ENCODE assay signal across 22 cellular contexts in genomic region chr1:32926562-32926961, GRCh38. TPM values are rescaled to one million over a fixed set of nuclear protein-coding genes. Genes with fewer than 3 reads are reported as not detected.
A peak's percentile ranks its signal among the peaks of the same experiment; 100 is the strongest.
DNase-seq lines count a peak whose midpoint lies in the region; ATAC-seq and TF ChIP-seq lines count a peak whose summit lies in the region.
"Had no signal": no experiment of that assay in that cellular context is flagged by ENCODE, and none has a peak within 500 bp of the region (broad histone marks: within the 10 kb centered on the region; RNA-seq: fewer than 3 reads in every experiment).

No MANE protein-coding gene starts in this region.

- no peaks in the 10 kb centered on the region for H3K9me3 Mint-ChIP-seq in WTC11
- H3K9me3 Mint-ChIP-seq: CD8-positive, alpha-beta memory T cell had no signal

- ATAC-seq in WTC11 (no peak), left lung (peak; percentile 68)
- ATAC-seq: SK-N-SH treated with all-trans-retinoic acid at 6 μM for 48 hours had no signal

- 0 out of 2 replicates have a peak overlapping the region, but pooled peaks have one; percentile 62 for H3K4me3 ChIP-seq in HUES48 (ENCODE audit: low read depth, low read length)
- no peak overlapping the region for H3K4me3 ChIP-seq in left lung
- H3K4me3 ChIP-seq in ovary = no peak overlapping the region
- no peak overlapping the region for H3K4me3 ChIP-seq in colonic mucosa
- H3K4me3 ChIP-seq: PC-9 had no signal

- no peak overlapping the region for H3K27ac Mint-ChIP-seq in WTC11
- H3K27ac Mint-ChIP-seq: CD8-positive, alpha-beta memory T cell had no signal

- DNase-seq in WTC11 (ENCODE audit: low spot score) (no peak), left lung (no peak), T-helper 9 cell (no peak), ovary (no peak), colonic mucosa (no peak), medulla oblongata (ENCODE audit: extremely low spot score) (no peak)
- DNase-seq: C1 segment of cervical spinal cord; CD8-positive, alpha-beta memory T cell; DMS79; HCEC 1CT; NCI-H1417; NCI-H187; NCI-H2107; NCI-H524; NCI-H82; PC-9; SIG-M5 had no signal

- H3K27ac ChIP-seq in HUES48 (ENCODE audit: low read depth, low read length) (no peak overlapping the region), left lung (no peak overlapping the region), ovary (no peak overlapping the region), colonic mucosa (no peak overlapping the region)
- H3K27ac ChIP-seq: KMS-11, PC-9, RWPE1 had no signal

- WGBS in ovary, 3 donors = 81 to 86% (median 85%) methylated on average over 6 of the region's 6 CpGs

- H3K27me3 Mint-ChIP-seq in WTC11 (ENCODE audit: low read depth) = peaks cover 78% of the 10 kb centered on the region

- intact Hi-C loops in left lung (cut with DNase I) (no loop called here), ovary (cut with DNase I) (no loop called here), colonic mucosa (cut with DNase I) (no loop called here)

- H3K9ac ChIP-seq in HUES48 (ENCODE audit: low read depth, low read length) (no peak overlapping the region), colonic mucosa (ENCODE audit: low read depth in 2 of 2, low read length in 2 of 2) (no peak overlapping the region)
- H3K9ac ChIP-seq: KMS-11 had no signal

- no peak for TF ChIP-seq POLR2A in ovary (IDR thresholded peaks at IDR 0.05)

- peaks cover 69% of the 10 kb centered on the region for H3K27me3 ChIP-seq in HUES48 (ENCODE audit: control insufficient read depth, insufficient read depth, low read length)
- peaks cover 0 to 51% of the 10 kb centered on the region in 2 donors for H3K27me3 ChIP-seq in left lung
- no peaks in the 10 kb centered on the region for H3K27me3 ChIP-seq in ovary
- no peaks in the 10 kb centered on the region for H3K27me3 ChIP-seq in colonic mucosa

- CTCF ChIA-PET in WTC11 (lab: Charles Lee) = interaction anchor here (0.6 to 3.7 kb wide), 11 partner anchors 7 to 214 kb away, joined by 3 to 29 read pairs (median 7); no protein-coding TSS in a partner anchor

- H3K4me3 Mint-ChIP-seq in WTC11 = peak overlapping the region; percentile 85

- TF ChIP-seq CTCF in WTC11 (IDR thresholded peaks at IDR 0.05) = no peak
- no peak for TF ChIP-seq CTCF in left lung (IDR thresholded peaks at IDR 0.05)
- TF ChIP-seq CTCF in ovary (IDR thresholded peaks at IDR 0.05) = no peak
- TF ChIP-seq CTCF in colonic mucosa (IDR thresholded peaks at IDR 0.05) = no peak

- H3K9me3 ChIP-seq in HUES48 (ENCODE audit: control insufficient read depth, insufficient read depth, low read length) (no peaks in the 10 kb centered on the region), left lung (no peaks in the 10 kb centered on the region), ovary (no peaks in the 10 kb centered on the region), colonic mucosa (no peaks in the 10 kb centered on the region)

- TF ChIP-seq EP300 in ovary (IDR thresholded peaks at IDR 0.05) = no peak

- no peaks in the 10 kb centered on the region for H3K36me3 Mint-ChIP-seq in WTC11

- H3K4me1 ChIP-seq in HUES48 (ENCODE audit: control insufficient read depth, insufficient read depth, low read length) = peaks cover 13% of the 10 kb centered on the region; the same call in 1 of the 2 replicates
- H3K4me1 ChIP-seq in left lung = peaks cover 9 to 14% of the 10 kb centered on the region in 2 donors
- peaks cover 2% of the 10 kb centered on the region for H3K4me1 ChIP-seq in ovary (ENCODE audit: insufficient read depth)
- H3K4me1 ChIP-seq in colonic mucosa = no peaks in the 10 kb centered on the region

- H3K36me3 ChIP-seq in HUES48 (ENCODE audit: control insufficient read depth, insufficient read depth, low read length) (no peaks in the 10 kb centered on the region), left lung (no peaks in the 10 kb centered on the region), ovary (no peaks in the 10 kb centered on the region), colonic mucosa (no peaks in the 10 kb centered on the region)

- POLR2A ChIA-PET in WTC11 (lab: Charles Lee) = interaction anchor here (0.6 to 0.7 kb wide), 3 partner anchors 40 to 1680 kb away, joined by 3 to 6 read pairs (median 4); no protein-coding TSS in a partner anchor

- peaks cover 21% of the 10 kb centered on the region for H3K4me1 Mint-ChIP-seq in WTC11

TF ChIP-seq in WTC11, 78 proteins besides CTCF, POLR2A, EP300 and RAD21 (continues in another document):
- TF ChIP-seq ZBTB43 (CRISPR knock-in tag; IDR thresholded peaks at IDR 0.05) = no peak
- TF ChIP-seq ZNF425 (CRISPR knock-in tag; conservative IDR thresholded peaks at IDR 0.05) = no peak
- no peak for TF ChIP-seq ZNF671 (CRISPR knock-in tag; IDR thresholded peaks at IDR 0.05)
- no peak for TF ChIP-seq ZSCAN18 (CRISPR knock-in tag; IDR thresholded peaks at IDR 0.05)
- no peak for TF ChIP-seq SOX15 (CRISPR knock-in tag; IDR thresholded peaks at IDR 0.05)
- TF ChIP-seq ATF3 (CRISPR knock-in tag; conservative IDR thresholded peaks at IDR 0.05) = no peak

RNA-seq across cellular contexts. Expression of gene TMEM54, which starts 25.4 kb away (rescaled TPM):
- total RNA-seq in WTC11 (2021) = 20.7 to 29.0 TPM (median 24.9 TPM) in 3 replicates
- total RNA-seq in left lung = 10 to 100 TPM; 29.3 to 87.0 TPM
- 10 to 100 TPM; 13.5 to 64.0 (median 23.9) TPM for total RNA-seq in ovary
- 10 to 100 TPM in 1 of 2 donors, under 1 TPM in 1; 0.85 to 23.3 TPM for polyA plus RNA-seq in ovary
- total RNA-seq in colonic mucosa = 100 to 1,000 TPM; 715 to 878 TPM
- polyA plus RNA-seq: CD8-positive, alpha-beta memory T cell had no signal

RNA-seq across cellular contexts. Expression of gene RNF19B, which starts 38.0 kb away (rescaled TPM):
- total RNA-seq in WTC11 (2021) (14.8 to 21.9 TPM (median 15.4 TPM) in 3 replicates), left lung (10 to 100 TPM; 37.8 to 46.0 TPM), ovary (10 to 100 TPM; 13.2 to 38.0 (median 15.0) TPM), colonic mucosa (100 to 1,000 TPM in 1 of 2 donors, 10 to 100 TPM in 1; 44.4 to 106 TPM)
- 10 to 100 TPM; 11.2 to 18.9 TPM for polyA plus RNA-seq in ovary

RNA-seq across cellular contexts. Expression of gene HPCA, which starts 40.3 kb away (rescaled TPM):
- 1.5 to 2.2 TPM (median 1.9 TPM) in 3 replicates for total RNA-seq in WTC11 (2021)
- total RNA-seq in left lung = under 1 TPM in 1 of 2 donors, not detected in 1; 0.35 TPM
- total RNA-seq in ovary = 1 to 10 TPM in 1 of 7 donors, under 1 TPM in 5, not detected in 1; 0.37 to 1.0 (median 0.68) TPM
- under 1 TPM; 0.23 to 0.81 TPM for polyA plus RNA-seq in ovary
- 1 to 10 TPM; 1.6 to 3.0 TPM for total RNA-seq in colonic mucosa
- total RNA-seq: CD8-positive, alpha-beta memory T cell; G401; PC-9 had no signal
- polyA plus RNA-seq: CD8-positive, alpha-beta memory T cell had no signal

RNA-seq across cellular contexts. Expression of gene FNDC5, which starts 55.9 kb away (rescaled TPM):
- 1.2 to 1.6 TPM (median 1.4 TPM) in 3 replicates for total RNA-seq in WTC11 (2021)
- total RNA-seq in left lung = 1 to 10 TPM in 1 of 2 donors, not detected in 1; 4.6 TPM
- total RNA-seq in ovary = 10 to 100 TPM in 4 of 7 donors, 1 to 10 TPM in 3; 4.2 to 25.4 (median 12.1) TPM
- 10 to 100 TPM in 1 of 2 donors, 1 to 10 TPM in 1; 8.2 to 15.6 TPM for polyA plus RNA-seq in ovary
- total RNA-seq in colonic mucosa = under 1 TPM; 0.45 to 0.64 TPM
- total RNA-seq: CD8-positive, alpha-beta memory T cell; PC-9 had no signal

Comparison
In these comparisons a context has a peak if more than half of its experiments do, and no peak if none do; other contexts are left out.
1. RNA of gene TMEM54, which starts 25.4 kb away (total RNA-seq): 715 to 878 TPM in colonic mucosa; 29.3 to 87.0 TPM in left lung, 13.5 to 64.0 TPM in ovary and 20.7 to 29.0 TPM in WTC11; every median in the first group is over 4 times any median in the second.